1 cellular context compared by ENCODE assay signal in genomic region chr19:57632987-57633831, GRCh38.
A peak's percentile ranks its signal among the peaks of the same experiment; 100 is the strongest.
TF ChIP-seq lines count a peak whose summit lies in the region.

TSS of gene ZNF211 (plus strand) at chr19:57633168. CDS start at chr19:57633347, 179 bp downstream.

TF ChIP-seq in GM12878, 131 proteins besides CTCF, POLR2A, EP300 and RAD21 (continued from another document and continues in another):
- TF ChIP-seq ZBTB40 (IDR thresholded peaks at IDR 0.05; ENCODE audit: borderline replicate concordance) (peak; percentile 88), RELA (IDR thresholded peaks at IDR 0.05; ENCODE audit: borderline replicate concordance, partially characterized antibody) (no peak), GATAD2B (conservative IDR thresholded peaks at IDR 0.05; ENCODE audit: low read depth) (peak; percentile 75; the same call in 1 of the 2 replicates), RBBP5 (conservative IDR thresholded peaks at IDR 0.05) (0 out of 2 replicates have a peak, but pooled peaks have one; percentile 48), PAX5 (IDR thresholded peaks at IDR 0.05; ENCODE audit: borderline replicate concordance, low read depth, low read length) (no peak), FOXM1 (IDR thresholded peaks at IDR 0.05; ENCODE audit: low read depth, low read length) (no peak), NR2C1 (IDR thresholded peaks at IDR 0.05) (peak; percentile 71), PBX3 (IDR thresholded peaks at IDR 0.05; ENCODE audit: insufficient replicate concordance, low read depth, low read length) (peak; percentile 98), PKNOX1 (IDR thresholded peaks at IDR 0.05) (peak; percentile 99), RUNX3 (IDR thresholded peaks at IDR 0.05; ENCODE audit: low read length) (peak; percentile 69), CUX1 (IDR thresholded peaks at IDR 0.05; ENCODE audit: insufficient replicate concordance, low read depth, low read length) (no peak), CBX5 (IDR thresholded peaks at IDR 0.05; ENCODE audit: low read depth) (peak; percentile 48; the same call in 1 of the 2 replicates), FOS (IDR thresholded peaks at IDR 0.05; ENCODE audit: borderline replicate concordance, extremely low read depth, insufficient read length) (no peak), NFXL1 (IDR thresholded peaks at IDR 0.05; ENCODE audit: borderline replicate concordance) (no peak), NRF1 (conservative IDR thresholded peaks at IDR 0.05; ENCODE audit: low read depth, low read length) (no peak), SIN3A (IDR thresholded peaks at IDR 0.05; ENCODE audit: low read depth, low read length) (peak; percentile 28; the same call in 1 of the 2 replicates), POU2F2 (IDR thresholded peaks at IDR 0.05; ENCODE audit: borderline replicate concordance, low read depth, low read length) (peak; percentile 50; the same call in 1 of the 3 replicates), MXI1 (IDR thresholded peaks at IDR 0.05; ENCODE audit: low read depth, low read length) (peak; percentile 10; the same call in 1 of the 2 replicates), SRF (IDR thresholded peaks at IDR 0.05; ENCODE audit: low read depth in 2 of 2, low read length in 2 of 2) (no peak), HDGF (IDR thresholded peaks at IDR 0.05) (0 out of 2 replicates have a peak, but pooled peaks have one; percentile 15), CREM (IDR thresholded peaks at IDR 0.05; ENCODE audit: low read depth) (peak; percentile 87; the same call in 1 of the 2 replicates), ASH2L (IDR thresholded peaks at IDR 0.05; ENCODE audit: borderline replicate concordance, low read depth) (peak; percentile 92; the same call in 1 of the 2 replicates), WRNIP1 (IDR thresholded peaks at IDR 0.05; ENCODE audit: borderline replicate concordance, low read depth, low read length) (no peak), CEBPZ (IDR thresholded peaks at IDR 0.05; ENCODE audit: low read depth, low read length) (peak; percentile 55; the same call in 1 of the 2 replicates), SIX5 (IDR thresholded peaks at IDR 0.05; ENCODE audit: low read depth, low read length, severe bottlenecking) (peak; percentile 92), RFX5 (IDR thresholded peaks at IDR 0.05; ENCODE audit: low read depth, low read length) (no peak), REST (IDR thresholded peaks at IDR 0.05; ENCODE audit: low read depth, low read length) (no peak), NKRF (conservative IDR thresholded peaks at IDR 0.05) (peak; percentile 78), ESRRA (IDR thresholded peaks at IDR 0.05; ENCODE audit: low read length) (no peak), JUNB (IDR thresholded peaks at IDR 0.05) (no peak), USF2 (IDR thresholded peaks at IDR 0.05; ENCODE audit: borderline replicate concordance, low read depth, low read length) (no peak), DPF2 (IDR thresholded peaks at IDR 0.05) (peak; percentile 86), YY1 (IDR thresholded peaks at IDR 0.05; ENCODE audit: low read depth, low read length) (peak; percentile 90), MAX (IDR thresholded peaks at IDR 0.05; ENCODE audit: low read depth, low read length) (no peak)
